Comparison of ENCODE assay signal across 14 cellular contexts in genomic region chr12:106415134-106415533, GRCh38.
DNase-seq lines count a peak whose midpoint lies in the region; ATAC-seq lines count a peak whose summit lies in the region.
"Had no signal": no experiment of that assay in that cellular context is flagged by ENCODE, and none has a peak within 500 bp of the region (broad histone marks: within the 10 kb centered on the region; RNA-seq: fewer than 3 reads in every experiment).

No MANE protein-coding gene starts in this region.

- DNase-seq in AG08395 (ENCODE audit: low spot score) = peak; percentile 32
- peak; percentile 77 for DNase-seq in HS-27A (ENCODE audit: low read depth)
- DNase-seq in astrocyte of the hippocampus (ENCODE audit: low read depth, low spot score) = peak; percentile 67
- DNase-seq in hepatic stellate cell (ENCODE audit: low spot score) = peak; percentile 11
- no peak for DNase-seq in stimulated activated CD4-positive, alpha-beta T cell treated with anti-CD3 and anti-CD28 coated beads, Interleukin-12 subunit alpha, Interleukin-12 subunit beta, amount 100 ng/mL, for 4 hours
- DNase-seq in retina = no peak
- DNase-seq in NCI-H1105 treated with DMSO at 0.1 percent for 48 hours (lab: John Stamatoyannopoulos, UW) = no peak
- DNase-seq: activated CD4-positive, alpha-beta T cell treated with anti-CD3 and anti-CD28 coated beads for 36 hours; activated naive CD8-positive, alpha-beta T cell treated with anti-CD3 and anti-CD28 coated beads, Interleukin-2, amount 10 ng/mL, durations not matched to agents 7 days and 5 days; NCI-H1930; NCI-H524 treated with DMSO at 0.1 percent for 48 hours; sigmoid colon had no signal

- no peak for ATAC-seq in GM19463 (IDR thresholded peaks at IDR 0.05; ENCODE audit: unreplicated experiment)
- ATAC-seq: activated CD4-positive, alpha-beta T cell treated with anti-CD3 and anti-CD28 coated beads for 36 hours; Panc1 had no signal

Comparison
In these comparisons a context has a peak if more than half of its experiments do, and no peak if none do; other contexts are left out.
1. DNase-seq: peak in AG08395 (single experiment), HS-27A (single experiment), astrocyte of the hippocampus (single experiment) and hepatic stellate cell (single experiment); none in stimulated activated CD4-positive, alpha-beta T cell treated with anti-CD3 and anti-CD28 coated beads, Interleukin-12 subunit alpha, Interleukin-12 subunit beta, amount 100 ng/mL, for 4 hours (single experiment), retina (single experiment) and NCI-H1105 treated with DMSO at 0.1 percent for 48 hours (single experiment).